1 cellular context compared by ENCODE assay signal in the genomic region with DNA sequence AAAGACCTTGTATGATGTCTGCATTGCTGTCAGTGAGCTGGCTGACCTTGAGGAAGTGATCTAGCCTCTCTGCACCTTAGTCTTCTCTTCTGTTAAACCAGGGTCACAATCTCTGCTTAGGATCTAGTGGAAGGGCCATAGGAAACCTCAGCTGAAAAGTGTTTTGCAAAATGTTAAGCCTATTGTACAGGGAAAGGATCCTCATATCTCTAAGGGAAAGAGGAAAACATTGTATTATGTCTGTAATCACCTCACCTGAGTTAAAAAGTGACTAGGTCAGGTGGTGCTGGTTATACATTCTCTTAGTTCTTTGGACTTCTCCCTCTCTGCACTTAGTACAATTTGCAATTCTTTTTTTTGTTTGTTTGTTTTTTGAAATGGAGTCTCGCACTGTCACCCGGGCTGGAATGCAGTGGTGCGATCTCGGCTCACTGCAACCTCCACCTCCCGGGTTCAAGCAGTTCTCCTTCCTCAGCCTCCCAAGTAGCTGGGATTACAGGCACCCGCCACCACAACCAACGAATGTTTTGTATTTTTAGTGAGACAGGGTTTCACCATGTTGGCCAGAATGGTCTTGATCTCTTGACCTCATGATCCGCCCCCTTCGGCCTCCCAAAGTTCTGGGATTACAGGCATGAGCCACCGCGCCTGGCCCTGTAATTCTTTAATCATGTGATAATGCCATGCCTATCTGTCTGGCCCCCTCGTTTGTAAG.
TF ChIP-seq lines count a peak whose summit lies in the region.

No MANE protein-coding gene starts in this region.

TF ChIP-seq in HepG2, 621 proteins besides CTCF, POLR2A, EP300 and RAD21 (continued from another document and continues in another):
- TF ChIP-seq, protein P1, sequence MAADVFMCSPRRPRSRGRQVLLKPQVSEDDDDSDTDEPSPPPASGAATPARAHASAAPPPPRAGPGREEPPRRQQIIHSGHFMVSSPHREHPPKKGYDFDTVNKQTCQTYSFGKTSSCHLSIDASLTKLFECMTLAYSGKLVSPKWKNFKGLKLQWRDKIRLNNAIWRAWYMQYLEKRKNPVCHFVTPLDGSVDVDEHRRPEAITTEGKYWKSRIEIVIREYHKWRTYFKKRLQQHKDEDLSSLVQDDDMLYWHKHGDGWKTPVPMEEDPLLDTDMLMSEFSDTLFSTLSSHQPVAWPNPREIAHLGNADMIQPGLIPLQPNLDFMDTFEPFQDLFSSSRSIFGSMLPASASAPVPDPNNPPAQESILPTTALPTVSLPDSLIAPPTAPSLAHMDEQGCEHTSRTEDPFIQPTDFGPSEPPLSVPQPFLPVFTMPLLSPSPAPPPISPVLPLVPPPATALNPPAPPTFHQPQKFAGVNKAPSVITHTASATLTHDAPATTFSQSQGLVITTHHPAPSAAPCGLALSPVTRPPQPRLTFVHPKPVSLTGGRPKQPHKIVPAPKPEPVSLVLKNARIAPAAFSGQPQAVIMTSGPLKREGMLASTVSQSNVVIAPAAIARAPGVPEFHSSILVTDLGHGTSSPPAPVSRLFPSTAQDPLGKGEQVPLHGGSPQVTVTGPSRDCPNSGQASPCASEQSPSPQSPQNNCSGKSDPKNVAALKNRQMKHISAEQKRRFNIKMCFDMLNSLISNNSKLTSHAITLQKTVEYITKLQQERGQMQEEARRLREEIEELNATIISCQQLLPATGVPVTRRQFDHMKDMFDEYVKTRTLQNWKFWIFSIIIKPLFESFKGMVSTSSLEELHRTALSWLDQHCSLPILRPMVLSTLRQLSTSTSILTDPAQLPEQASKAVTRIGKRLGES (CRISPR knock-in tag; IDR thresholded peaks at IDR 0.05; ENCODE audit: borderline replicate concordance), result no peak
- TF ChIP-seq RELA (CRISPR knock-in tag; IDR thresholded peaks at IDR 0.05) (no peak), ZNF331 (CRISPR knock-in tag; IDR thresholded peaks at IDR 0.05) (peak; percentile 37; the same call in 1 of the 2 replicates), HNF4G (IDR thresholded peaks at IDR 0.05; ENCODE audit: borderline replicate concordance, low read depth, low read length) (peak; percentile 70; the same call in 1 of the 2 replicates), HNF4G (CRISPR knock-in tag; IDR thresholded peaks at IDR 0.05; ENCODE audit: borderline replicate concordance, low read depth) (peak; percentile 49; the same call in 1 of the 2 replicates), RFX1 (IDR thresholded peaks at IDR 0.05) (no peak), MTA1 (CRISPR knock-in tag; IDR thresholded peaks at IDR 0.05; ENCODE audit: borderline replicate concordance) (0 out of 2 replicates have a peak, but pooled peaks have one; percentile 48), ZNF720 (CRISPR knock-in tag; IDR thresholded peaks at IDR 0.05) (0 out of 2 replicates have a peak, but pooled peaks have one; percentile 43), MIER3 (CRISPR knock-in tag; IDR thresholded peaks at IDR 0.05; ENCODE audit: borderline replicate concordance) (peak; percentile 74; the same call in 1 of the 2 replicates), KLF6 (CRISPR knock-in tag; IDR thresholded peaks at IDR 0.05) (peak; percentile 46; the same call in 1 of the 2 replicates), FOXC1 (CRISPR knock-in tag; IDR thresholded peaks at IDR 0.05; ENCODE audit: borderline replicate concordance) (peak; percentile 72; the same call in 1 of the 2 replicates), MED8 (CRISPR knock-in tag; IDR thresholded peaks at IDR 0.05; ENCODE audit: insufficient replicate concordance) (peak; percentile 80), HOXA5 (CRISPR knock-in tag; IDR thresholded peaks at IDR 0.05) (peak; percentile 63; the same call in 1 of the 2 replicates), NR2F6 (IDR thresholded peaks at IDR 0.05) (peak; percentile 83), NR2F6 (CRISPR knock-in tag; IDR thresholded peaks at IDR 0.05) (peak; percentile 83), ZBTB3 (CRISPR knock-in tag; IDR thresholded peaks at IDR 0.05; ENCODE audit: borderline replicate concordance, low read depth) (peak; percentile 100), SOX5 (CRISPR knock-in tag; IDR thresholded peaks at IDR 0.05; ENCODE audit: borderline replicate concordance) (peak; percentile 96), YEATS4 (CRISPR knock-in tag; IDR thresholded peaks at IDR 0.05; ENCODE audit: borderline replicate concordance) (no peak)
- TF ChIP-seq, protein P2, sequence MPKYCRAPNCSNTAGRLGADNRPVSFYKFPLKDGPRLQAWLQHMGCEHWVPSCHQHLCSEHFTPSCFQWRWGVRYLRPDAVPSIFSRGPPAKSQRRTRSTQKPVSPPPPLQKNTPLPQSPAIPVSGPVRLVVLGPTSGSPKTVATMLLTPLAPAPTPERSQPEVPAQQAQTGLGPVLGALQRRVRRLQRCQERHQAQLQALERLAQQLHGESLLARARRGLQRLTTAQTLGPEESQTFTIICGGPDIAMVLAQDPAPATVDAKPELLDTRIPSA (CRISPR knock-in tag; IDR thresholded peaks at IDR 0.05; ENCODE audit: borderline replicate concordance), result no peak
- TF ChIP-seq, protein P3, sequence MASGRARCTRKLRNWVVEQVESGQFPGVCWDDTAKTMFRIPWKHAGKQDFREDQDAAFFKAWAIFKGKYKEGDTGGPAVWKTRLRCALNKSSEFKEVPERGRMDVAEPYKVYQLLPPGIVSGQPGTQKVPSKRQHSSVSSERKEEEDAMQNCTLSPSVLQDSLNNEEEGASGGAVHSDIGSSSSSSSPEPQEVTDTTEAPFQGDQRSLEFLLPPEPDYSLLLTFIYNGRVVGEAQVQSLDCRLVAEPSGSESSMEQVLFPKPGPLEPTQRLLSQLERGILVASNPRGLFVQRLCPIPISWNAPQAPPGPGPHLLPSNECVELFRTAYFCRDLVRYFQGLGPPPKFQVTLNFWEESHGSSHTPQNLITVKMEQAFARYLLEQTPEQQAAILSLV (CRISPR knock-in tag; IDR thresholded peaks at IDR 0.05; ENCODE audit: borderline replicate concordance), result no peak
- TF ChIP-seq, protein P4, sequence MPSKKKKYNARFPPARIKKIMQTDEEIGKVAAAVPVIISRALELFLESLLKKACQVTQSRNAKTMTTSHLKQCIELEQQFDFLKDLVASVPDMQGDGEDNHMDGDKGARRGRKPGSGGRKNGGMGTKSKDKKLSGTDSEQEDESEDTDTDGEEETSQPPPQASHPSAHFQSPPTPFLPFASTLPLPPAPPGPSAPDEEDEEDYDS (CRISPR knock-in tag; IDR thresholded peaks at IDR 0.05), result peak; percentile 85
- TF ChIP-seq, protein P5, sequence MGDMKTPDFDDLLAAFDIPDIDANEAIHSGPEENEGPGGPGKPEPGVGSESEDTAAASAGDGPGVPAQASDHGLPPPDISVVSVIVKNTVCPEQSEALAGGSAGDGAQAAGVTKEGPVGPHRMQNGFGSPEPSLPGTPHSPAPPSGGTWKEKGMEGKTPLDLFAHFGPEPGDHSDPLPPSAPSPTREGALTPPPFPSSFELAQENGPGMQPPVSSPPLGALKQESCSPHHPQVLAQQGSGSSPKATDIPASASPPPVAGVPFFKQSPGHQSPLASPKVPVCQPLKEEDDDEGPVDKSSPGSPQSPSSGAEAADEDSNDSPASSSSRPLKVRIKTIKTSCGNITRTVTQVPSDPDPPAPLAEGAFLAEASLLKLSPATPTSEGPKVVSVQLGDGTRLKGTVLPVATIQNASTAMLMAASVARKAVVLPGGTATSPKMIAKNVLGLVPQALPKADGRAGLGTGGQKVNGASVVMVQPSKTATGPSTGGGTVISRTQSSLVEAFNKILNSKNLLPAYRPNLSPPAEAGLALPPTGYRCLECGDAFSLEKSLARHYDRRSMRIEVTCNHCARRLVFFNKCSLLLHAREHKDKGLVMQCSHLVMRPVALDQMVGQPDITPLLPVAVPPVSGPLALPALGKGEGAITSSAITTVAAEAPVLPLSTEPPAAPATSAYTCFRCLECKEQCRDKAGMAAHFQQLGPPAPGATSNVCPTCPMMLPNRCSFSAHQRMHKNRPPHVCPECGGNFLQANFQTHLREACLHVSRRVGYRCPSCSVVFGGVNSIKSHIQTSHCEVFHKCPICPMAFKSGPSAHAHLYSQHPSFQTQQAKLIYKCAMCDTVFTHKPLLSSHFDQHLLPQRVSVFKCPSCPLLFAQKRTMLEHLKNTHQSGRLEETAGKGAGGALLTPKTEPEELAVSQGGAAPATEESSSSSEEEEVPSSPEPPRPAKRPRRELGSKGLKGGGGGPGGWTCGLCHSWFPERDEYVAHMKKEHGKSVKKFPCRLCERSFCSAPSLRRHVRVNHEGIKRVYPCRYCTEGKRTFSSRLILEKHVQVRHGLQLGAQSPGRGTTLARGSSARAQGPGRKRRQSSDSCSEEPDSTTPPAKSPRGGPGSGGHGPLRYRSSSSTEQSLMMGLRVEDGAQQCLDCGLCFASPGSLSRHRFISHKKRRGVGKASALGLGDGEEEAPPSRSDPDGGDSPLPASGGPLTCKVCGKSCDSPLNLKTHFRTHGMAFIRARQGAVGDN (CRISPR knock-in tag; IDR thresholded peaks at IDR 0.05), result peak; percentile 55
- TF ChIP-seq, protein P6, sequence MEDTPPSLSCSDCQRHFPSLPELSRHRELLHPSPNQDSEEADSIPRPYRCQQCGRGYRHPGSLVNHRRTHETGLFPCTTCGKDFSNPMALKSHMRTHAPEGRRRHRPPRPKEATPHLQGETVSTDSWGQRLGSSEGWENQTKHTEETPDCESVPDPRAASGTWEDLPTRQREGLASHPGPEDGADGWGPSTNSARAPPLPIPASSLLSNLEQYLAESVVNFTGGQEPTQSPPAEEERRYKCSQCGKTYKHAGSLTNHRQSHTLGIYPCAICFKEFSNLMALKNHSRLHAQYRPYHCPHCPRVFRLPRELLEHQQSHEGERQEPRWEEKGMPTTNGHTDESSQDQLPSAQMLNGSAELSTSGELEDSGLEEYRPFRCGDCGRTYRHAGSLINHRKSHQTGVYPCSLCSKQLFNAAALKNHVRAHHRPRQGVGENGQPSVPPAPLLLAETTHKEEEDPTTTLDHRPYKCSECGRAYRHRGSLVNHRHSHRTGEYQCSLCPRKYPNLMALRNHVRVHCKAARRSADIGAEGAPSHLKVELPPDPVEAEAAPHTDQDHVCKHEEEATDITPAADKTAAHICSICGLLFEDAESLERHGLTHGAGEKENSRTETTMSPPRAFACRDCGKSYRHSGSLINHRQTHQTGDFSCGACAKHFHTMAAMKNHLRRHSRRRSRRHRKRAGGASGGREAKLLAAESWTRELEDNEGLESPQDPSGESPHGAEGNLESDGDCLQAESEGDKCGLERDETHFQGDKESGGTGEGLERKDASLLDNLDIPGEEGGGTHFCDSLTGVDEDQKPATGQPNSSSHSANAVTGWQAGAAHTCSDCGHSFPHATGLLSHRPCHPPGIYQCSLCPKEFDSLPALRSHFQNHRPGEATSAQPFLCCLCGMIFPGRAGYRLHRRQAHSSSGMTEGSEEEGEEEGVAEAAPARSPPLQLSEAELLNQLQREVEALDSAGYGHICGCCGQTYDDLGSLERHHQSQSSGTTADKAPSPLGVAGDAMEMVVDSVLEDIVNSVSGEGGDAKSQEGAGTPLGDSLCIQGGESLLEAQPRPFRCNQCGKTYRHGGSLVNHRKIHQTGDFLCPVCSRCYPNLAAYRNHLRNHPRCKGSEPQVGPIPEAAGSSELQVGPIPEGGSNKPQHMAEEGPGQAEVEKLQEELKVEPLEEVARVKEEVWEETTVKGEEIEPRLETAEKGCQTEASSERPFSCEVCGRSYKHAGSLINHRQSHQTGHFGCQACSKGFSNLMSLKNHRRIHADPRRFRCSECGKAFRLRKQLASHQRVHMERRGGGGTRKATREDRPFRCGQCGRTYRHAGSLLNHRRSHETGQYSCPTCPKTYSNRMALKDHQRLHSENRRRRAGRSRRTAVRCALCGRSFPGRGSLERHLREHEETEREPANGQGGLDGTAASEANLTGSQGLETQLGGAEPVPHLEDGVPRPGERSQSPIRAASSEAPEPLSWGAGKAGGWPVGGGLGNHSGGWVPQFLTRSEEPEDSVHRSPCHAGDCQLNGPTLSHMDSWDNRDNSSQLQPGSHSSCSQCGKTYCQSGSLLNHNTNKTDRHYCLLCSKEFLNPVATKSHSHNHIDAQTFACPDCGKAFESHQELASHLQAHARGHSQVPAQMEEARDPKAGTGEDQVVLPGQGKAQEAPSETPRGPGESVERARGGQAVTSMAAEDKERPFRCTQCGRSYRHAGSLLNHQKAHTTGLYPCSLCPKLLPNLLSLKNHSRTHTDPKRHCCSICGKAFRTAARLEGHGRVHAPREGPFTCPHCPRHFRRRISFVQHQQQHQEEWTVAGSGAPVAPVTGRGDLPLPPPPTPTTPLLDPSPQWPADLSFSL (CRISPR knock-in tag; IDR thresholded peaks at IDR 0.05), result no peak
- TF ChIP-seq, protein P7, sequence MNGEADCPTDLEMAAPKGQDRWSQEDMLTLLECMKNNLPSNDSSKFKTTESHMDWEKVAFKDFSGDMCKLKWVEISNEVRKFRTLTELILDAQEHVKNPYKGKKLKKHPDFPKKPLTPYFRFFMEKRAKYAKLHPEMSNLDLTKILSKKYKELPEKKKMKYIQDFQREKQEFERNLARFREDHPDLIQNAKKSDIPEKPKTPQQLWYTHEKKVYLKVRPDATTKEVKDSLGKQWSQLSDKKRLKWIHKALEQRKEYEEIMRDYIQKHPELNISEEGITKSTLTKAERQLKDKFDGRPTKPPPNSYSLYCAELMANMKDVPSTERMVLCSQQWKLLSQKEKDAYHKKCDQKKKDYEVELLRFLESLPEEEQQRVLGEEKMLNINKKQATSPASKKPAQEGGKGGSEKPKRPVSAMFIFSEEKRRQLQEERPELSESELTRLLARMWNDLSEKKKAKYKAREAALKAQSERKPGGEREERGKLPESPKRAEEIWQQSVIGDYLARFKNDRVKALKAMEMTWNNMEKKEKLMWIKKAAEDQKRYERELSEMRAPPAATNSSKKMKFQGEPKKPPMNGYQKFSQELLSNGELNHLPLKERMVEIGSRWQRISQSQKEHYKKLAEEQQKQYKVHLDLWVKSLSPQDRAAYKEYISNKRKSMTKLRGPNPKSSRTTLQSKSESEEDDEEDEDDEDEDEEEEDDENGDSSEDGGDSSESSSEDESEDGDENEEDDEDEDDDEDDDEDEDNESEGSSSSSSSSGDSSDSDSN (CRISPR knock-in tag; IDR thresholded peaks at IDR 0.05), result peak; percentile 54
- TF ChIP-seq, protein P8, sequence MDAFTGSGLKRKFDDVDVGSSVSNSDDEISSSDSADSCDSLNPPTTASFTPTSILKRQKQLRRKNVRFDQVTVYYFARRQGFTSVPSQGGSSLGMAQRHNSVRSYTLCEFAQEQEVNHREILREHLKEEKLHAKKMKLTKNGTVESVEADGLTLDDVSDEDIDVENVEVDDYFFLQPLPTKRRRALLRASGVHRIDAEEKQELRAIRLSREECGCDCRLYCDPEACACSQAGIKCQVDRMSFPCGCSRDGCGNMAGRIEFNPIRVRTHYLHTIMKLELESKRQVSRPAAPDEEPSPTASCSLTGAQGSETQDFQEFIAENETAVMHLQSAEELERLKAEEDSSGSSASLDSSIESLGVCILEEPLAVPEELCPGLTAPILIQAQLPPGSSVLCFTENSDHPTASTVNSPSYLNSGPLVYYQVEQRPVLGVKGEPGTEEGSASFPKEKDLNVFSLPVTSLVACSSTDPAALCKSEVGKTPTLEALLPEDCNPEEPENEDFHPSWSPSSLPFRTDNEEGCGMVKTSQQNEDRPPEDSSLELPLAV (CRISPR knock-in tag; conservative IDR thresholded peaks at IDR 0.05; ENCODE audit: low read depth), result no peak
